In the genomic region with DNA sequence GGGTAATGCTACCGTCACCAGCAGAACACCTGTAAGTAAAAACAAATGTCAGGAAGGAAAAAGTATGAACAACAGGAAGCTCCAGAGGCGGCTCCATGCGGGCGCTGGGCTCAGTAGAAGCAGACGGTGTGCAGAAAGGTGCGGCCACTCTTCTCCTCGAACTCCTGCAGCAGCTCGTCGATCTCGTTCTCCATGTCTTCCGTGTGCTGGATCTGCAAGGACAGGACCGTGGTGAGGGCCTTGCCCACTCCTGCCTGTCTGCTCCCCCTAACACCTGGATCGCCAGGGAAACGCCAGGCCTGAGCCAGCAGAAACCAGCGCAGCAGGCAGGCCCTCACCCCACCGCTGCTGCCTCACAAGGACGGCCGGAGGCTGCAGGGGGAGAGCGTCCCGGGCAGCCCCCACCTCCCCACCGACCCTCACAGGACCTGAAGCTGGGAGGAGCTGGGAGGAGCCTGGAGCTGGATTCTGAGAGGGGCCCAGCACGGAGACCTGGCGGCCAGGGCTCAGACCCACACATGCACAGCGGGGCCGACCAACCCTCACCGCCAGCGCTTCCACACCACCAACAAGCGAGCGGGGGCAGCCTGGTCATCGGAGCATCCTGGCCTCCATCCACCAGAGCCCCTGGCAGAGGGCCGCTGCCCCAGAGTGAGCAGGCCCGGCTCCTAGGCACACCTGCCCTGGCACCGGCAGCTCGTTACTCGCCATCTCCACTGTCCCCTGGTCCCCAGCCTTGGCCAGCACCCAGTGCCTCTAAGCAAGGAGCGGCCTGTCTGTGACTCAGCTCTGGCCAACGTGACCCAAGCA, we compare ENCODE assay signal across 20 cellular contexts. TPM values are rescaled to one million over a fixed set of nuclear protein-coding genes. Genes with fewer than 3 reads are reported as not detected.
DNase-seq lines count a peak whose midpoint lies in the region; ATAC-seq and TF ChIP-seq lines count a peak whose summit lies in the region.
"Had no signal": no experiment of that assay in that cellular context is flagged by ENCODE, and none has a peak within 500 bp of the region (broad histone marks: within the 10 kb centered on the region; RNA-seq: fewer than 3 reads in every experiment).

No MANE protein-coding gene starts in this region.

- DNase-seq in activated CD8-positive, alpha-beta T cell treated with anti-CD3 and anti-CD28 coated beads for 36 hours, result no peak
- no peak for DNase-seq in activated CD8-positive, alpha-beta T cell treated with anti-CD3 and anti-CD28 coated beads, Interleukin-2, amount 10 ng/mL, durations not matched to agents 7 days and 5 days
- DNase-seq in RWPE2 (ENCODE audit: low spot score), result peak; percentile 57
- no peak for DNase-seq in progenitor cell of endocrine pancreas (ENCODE audit: low spot score, unreplicated experiment)
- no peak for DNase-seq in NCI-H748 (lab: John Stamatoyannopoulos, UW; ENCODE audit: unreplicated experiment)
- no peak for DNase-seq in T-helper 9 cell
- DNase-seq in foreskin melanocyte, result no peak
- DNase-seq: DND-41, GM23248, islet precursor cell, mammary epithelial cell, MG63, natural killer cell, NCI-H2227 treated with DMSO at 0.1 percent for 48 hours, T-helper 1 cell, WERI-Rb-1 had no signal

- TF ChIP-seq CTCF in activated CD8-positive, alpha-beta T cell treated with anti-CD3 and anti-CD28 coated beads for 36 hours (IDR thresholded peaks at IDR 0.05), result no peak
- TF ChIP-seq CTCF in RWPE2 (IDR thresholded peaks at IDR 0.05; ENCODE audit: poor library complexity, severe bottlenecking) (no peak), progenitor cell of endocrine pancreas (IDR thresholded peaks at IDR 0.05; ENCODE audit: unreplicated experiment) (no peak)

- H3K36me3 Mint-ChIP-seq in activated CD8-positive, alpha-beta T cell treated with anti-CD3 and anti-CD28 coated beads for 36 hours (ENCODE audit: low read depth), result peaks cover 9% of the 10 kb centered on the region
- peaks cover 13% of the 10 kb centered on the region for H3K36me3 Mint-ChIP-seq in activated CD8-positive, alpha-beta T cell treated with anti-CD3 and anti-CD28 coated beads, Interleukin-2, amount 10 ng/mL, durations not matched to agents 7 days and 5 days (ENCODE audit: low read depth)
- H3K36me3 Mint-ChIP-seq in progenitor cell of endocrine pancreas (ENCODE audit: insufficient read depth), result peaks cover 6% of the 10 kb centered on the region
- H3K36me3 Mint-ChIP-seq: natural killer cell had no signal

- peak overlapping the region; percentile 29 for H3K4me3 Mint-ChIP-seq in activated CD8-positive, alpha-beta T cell treated with anti-CD3 and anti-CD28 coated beads for 36 hours
- H3K4me3 Mint-ChIP-seq in activated CD8-positive, alpha-beta T cell treated with anti-CD3 and anti-CD28 coated beads, Interleukin-2, amount 10 ng/mL, durations not matched to agents 7 days and 5 days, result no peak overlapping the region
- peak overlapping the region; percentile 65 for H3K4me3 Mint-ChIP-seq in progenitor cell of endocrine pancreas (ENCODE audit: low read depth)
- H3K4me3 Mint-ChIP-seq: natural killer cell had no signal

- peaks cover 19% of the 10 kb centered on the region for H3K36me3 ChIP-seq in RWPE2 (ENCODE audit: low read depth)

- ATAC-seq in activated CD8-positive, alpha-beta T cell treated with anti-CD3 and anti-CD28 coated beads for 36 hours, result no peak
- no peak for ATAC-seq in activated CD8-positive, alpha-beta T cell treated with anti-CD3 and anti-CD28 coated beads, Interleukin-2, amount 10 ng/mL, durations not matched to agents 7 days and 5 days
- ATAC-seq in RWPE2 (ENCODE audit: low read depth) (no peak), esophagus mucosa (peak; percentile 6)
- ATAC-seq: natural killer cell had no signal

- no peaks in the 10 kb centered on the region for H3K4me1 ChIP-seq in RWPE2 (ENCODE audit: insufficient read depth, poor library complexity, severe bottlenecking)

- H3K9me3 Mint-ChIP-seq in activated CD8-positive, alpha-beta T cell treated with anti-CD3 and anti-CD28 coated beads for 36 hours, result no peaks in the 10 kb centered on the region
- H3K9me3 Mint-ChIP-seq in activated CD8-positive, alpha-beta T cell treated with anti-CD3 and anti-CD28 coated beads, Interleukin-2, amount 10 ng/mL, durations not matched to agents 7 days and 5 days (ENCODE audit: insufficient read depth), result no peaks in the 10 kb centered on the region
- H3K9me3 Mint-ChIP-seq in progenitor cell of endocrine pancreas (ENCODE audit: low read depth), result no peaks in the 10 kb centered on the region
- H3K9me3 Mint-ChIP-seq: activated T-helper 2 cell treated with anti-CD3 and anti-CD28 coated beads, Interferon-gamma antibody, Interleukin-2, Interleukin-4, amounts not matched to agents 10 μg/mL and 5 μg/mL and 100 μg/mL, durations not matched to agents 14 hours and 24 hours and 36 hours; natural killer cell had no signal

- POLR2A ChIA-PET in activated CD8-positive, alpha-beta T cell treated with anti-CD3 and anti-CD28 coated beads for 36 hours (lab: Charles Lee), result interaction anchor here (0.8 to 2.8 kb wide), 3 partner anchors 12 to 19 kb away, joined by 3 to 6 read pairs (median 4); no protein-coding TSS in a partner anchor
- POLR2A ChIA-PET in activated CD8-positive, alpha-beta T cell treated with anti-CD3 and anti-CD28 coated beads, Interleukin-2, amount 10 ng/mL, durations not matched to agents 7 days and 5 days (lab: Charles Lee), result no interaction called here

- no peak overlapping the region for H3K4me3 ChIP-seq in RWPE2 (ENCODE audit: severe bottlenecking)
- H3K4me3 ChIP-seq: GM23248, hepatocyte, MG63 had no signal

- H3K27me3 ChIP-seq in RWPE2 (ENCODE audit: insufficient read depth, poor library complexity, severe bottlenecking), result no peaks in the 10 kb centered on the region
- H3K27me3 ChIP-seq: hepatocyte, MG63 had no signal

- H3K27me3 Mint-ChIP-seq in activated CD8-positive, alpha-beta T cell treated with anti-CD3 and anti-CD28 coated beads for 36 hours, result no peaks in the 10 kb centered on the region
- H3K27me3 Mint-ChIP-seq in activated CD8-positive, alpha-beta T cell treated with anti-CD3 and anti-CD28 coated beads, Interleukin-2, amount 10 ng/mL, durations not matched to agents 7 days and 5 days (ENCODE audit: low read depth), result no peaks in the 10 kb centered on the region
- H3K27me3 Mint-ChIP-seq in progenitor cell of endocrine pancreas, result no peaks in the 10 kb centered on the region

- no peaks in the 10 kb centered on the region for H3K9me3 ChIP-seq in RWPE2 (ENCODE audit: severe bottlenecking)
- H3K9me3 ChIP-seq: MG63 had no signal

- intact Hi-C loops in activated CD8-positive, alpha-beta T cell treated with anti-CD3 and anti-CD28 coated beads for 36 hours (cut with micrococcal nuclease), result no loop called here

- H3K4me1 Mint-ChIP-seq in activated CD8-positive, alpha-beta T cell treated with anti-CD3 and anti-CD28 coated beads for 36 hours (ENCODE audit: low read depth), result no peaks in the 10 kb centered on the region
- peaks cover 5% of the 10 kb centered on the region for H3K4me1 Mint-ChIP-seq in activated CD8-positive, alpha-beta T cell treated with anti-CD3 and anti-CD28 coated beads, Interleukin-2, amount 10 ng/mL, durations not matched to agents 7 days and 5 days (ENCODE audit: low read depth)
- H3K4me1 Mint-ChIP-seq in progenitor cell of endocrine pancreas (ENCODE audit: low read depth), result no peaks in the 10 kb centered on the region
- H3K4me1 Mint-ChIP-seq: CD14-positive monocyte had no signal

- no peak overlapping the region for H3K27ac ChIP-seq in RWPE2 (ENCODE audit: poor library complexity, severe bottlenecking)
- H3K27ac ChIP-seq: GM23248, hepatocyte, WERI-Rb-1 had no signal

- H3K27ac Mint-ChIP-seq in activated CD8-positive, alpha-beta T cell treated with anti-CD3 and anti-CD28 coated beads for 36 hours, result peak overlapping the region; percentile 25
- H3K27ac Mint-ChIP-seq in activated CD8-positive, alpha-beta T cell treated with anti-CD3 and anti-CD28 coated beads, Interleukin-2, amount 10 ng/mL, durations not matched to agents 7 days and 5 days, result no peak overlapping the region
- H3K27ac Mint-ChIP-seq in progenitor cell of endocrine pancreas, result no peak overlapping the region
- H3K27ac Mint-ChIP-seq: activated T-helper 2 cell treated with anti-CD3 and anti-CD28 coated beads, Interferon-gamma antibody, Interleukin-2, Interleukin-4, amounts not matched to agents 10 μg/mL and 5 μg/mL and 100 μg/mL, durations not matched to agents 14 hours and 24 hours and 36 hours; natural killer cell had no signal

- CTCF ChIA-PET in activated CD8-positive, alpha-beta T cell treated with anti-CD3 and anti-CD28 coated beads for 36 hours (lab: Charles Lee), result interaction anchor here (1.4 kb wide), 1 partner anchor 12 kb away, joined by 3 read pairs; no protein-coding TSS in a partner anchor
- CTCF ChIA-PET in activated CD8-positive, alpha-beta T cell treated with anti-CD3 and anti-CD28 coated beads, Interleukin-2, amount 10 ng/mL, durations not matched to agents 7 days and 5 days (lab: Charles Lee), result interaction anchor here (1.5 kb wide), 1 partner anchor 101 kb away, joined by 3 read pairs; no protein-coding TSS in a partner anchor

RNA-seq across cellular contexts. Expression of gene TMEM240, which starts 1.7 kb away (rescaled TPM):
- under 1 TPM; 0.45 to 0.74 TPM for total RNA-seq in activated CD8-positive, alpha-beta T cell treated with anti-CD3 and anti-CD28 coated beads for 36 hours
- total RNA-seq in activated CD8-positive, alpha-beta T cell treated with anti-CD3 and anti-CD28 coated beads, Interleukin-2, amount 10 ng/mL, durations not matched to agents 7 days and 5 days, result 1 to 10 TPM; 1.0 to 1.1 TPM
- not detected for total RNA-seq in esophagus mucosa
- total RNA-seq in progenitor cell of endocrine pancreas, result 5.1 and 6.6 TPM in 2 replicates

RNA-seq across cellular contexts. Expression of gene ATAD3A, which starts 30.2 kb away (rescaled TPM):
- total RNA-seq in activated CD8-positive, alpha-beta T cell treated with anti-CD3 and anti-CD28 coated beads for 36 hours, result 10 to 100 TPM; 61.7 to 65.1 TPM
- 10 to 100 TPM; 51.6 to 57.4 TPM for total RNA-seq in activated CD8-positive, alpha-beta T cell treated with anti-CD3 and anti-CD28 coated beads, Interleukin-2, amount 10 ng/mL, durations not matched to agents 7 days and 5 days
- total RNA-seq in esophagus mucosa (23.2 TPM), progenitor cell of endocrine pancreas (37.4 and 38.8 TPM in 2 replicates)

RNA-seq across cellular contexts. Expression of gene SSU72, which starts 32.5 kb away (rescaled TPM):
- 100 to 1,000 TPM; 111 to 113 TPM for total RNA-seq in activated CD8-positive, alpha-beta T cell treated with anti-CD3 and anti-CD28 coated beads for 36 hours
- 100 to 1,000 TPM; 123 to 129 TPM for total RNA-seq in activated CD8-positive, alpha-beta T cell treated with anti-CD3 and anti-CD28 coated beads, Interleukin-2, amount 10 ng/mL, durations not matched to agents 7 days and 5 days
- 106 TPM for total RNA-seq in esophagus mucosa
- total RNA-seq in progenitor cell of endocrine pancreas, result 114 and 118 TPM in 2 replicates

RNA-seq across cellular contexts. Expression of gene FNDC10, which starts 57.8 kb away (rescaled TPM):
- 1 to 10 TPM; 2.8 to 3.6 TPM for total RNA-seq in activated CD8-positive, alpha-beta T cell treated with anti-CD3 and anti-CD28 coated beads for 36 hours
- total RNA-seq in activated CD8-positive, alpha-beta T cell treated with anti-CD3 and anti-CD28 coated beads, Interleukin-2, amount 10 ng/mL, durations not matched to agents 7 days and 5 days, result 1 to 10 TPM; 7.5 to 9.3 TPM
- total RNA-seq in esophagus mucosa (5.7 TPM), progenitor cell of endocrine pancreas (2.7 and 4.2 TPM in 2 replicates)
